Comparison of ENCODE assay signal across 17 cellular contexts in the genomic region with DNA sequence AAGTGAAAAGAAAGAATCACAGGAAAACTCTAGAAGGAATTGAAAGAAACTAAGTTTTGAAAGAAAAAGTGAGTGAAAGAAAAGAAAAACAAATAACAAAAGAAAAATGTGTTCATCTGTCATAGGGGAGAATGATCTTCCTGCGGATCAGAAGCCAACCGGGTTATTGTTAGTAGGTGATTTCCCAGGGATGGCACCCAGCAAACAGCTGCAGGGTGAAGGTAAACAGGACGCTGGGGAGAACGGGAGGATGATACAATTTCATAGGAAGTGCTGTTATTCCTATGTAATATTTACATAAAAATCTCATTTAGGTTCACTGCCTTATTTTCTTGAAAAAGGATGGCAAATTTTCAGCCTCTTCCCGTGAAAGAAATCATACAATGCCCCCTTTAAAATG.
DNase-seq lines count a peak whose midpoint lies in the region; ATAC-seq and TF ChIP-seq lines count a peak whose summit lies in the region.
"Had no signal": no experiment of that assay in that cellular context is flagged by ENCODE, and none has a peak within 500 bp of the region (broad histone marks: within the 10 kb centered on the region; RNA-seq: fewer than 3 reads in every experiment).

No MANE protein-coding gene starts in this region.

- no peak overlapping the region for H3K27ac ChIP-seq in tibial nerve

- CTCF ChIA-PET in activated B cell treated with CpG ODN at 0.5 μM for 24 hours (lab: Charles Lee) = no interaction called here

- H3K4me1 ChIP-seq in tibial nerve = peaks cover 0 to 11% (median 0%) of the 10 kb centered on the region in 4 donors

- H3K4me3 Mint-ChIP-seq in activated B cell treated with CpG ODN at 0.5 μM for 24 hours = peak overlapping the region; percentile 2
- no peak overlapping the region for H3K4me3 Mint-ChIP-seq in mesothelial cell of epicardium
- H3K4me3 Mint-ChIP-seq in type B pancreatic cell = no peak overlapping the region
- H3K4me3 Mint-ChIP-seq: CD4-positive, alpha-beta memory T cell; H9; natural killer cell treated with Interleukin-12 subunit alpha and Interleukin-12 subunit beta and Interleukin-15 and Interleukin-18, amount 100 ng/mL, for 72 hours had no signal

- ATAC-seq in activated B cell treated with CpG ODN at 0.5 μM for 24 hours (ENCODE audit: low read depth) = no peak
- ATAC-seq: natural killer cell treated with Interleukin-12 subunit alpha and Interleukin-12 subunit beta and Interleukin-15 and Interleukin-18, amount 100 ng/mL, for 72 hours had no signal

- POLR2A ChIA-PET in activated B cell treated with CpG ODN at 0.5 μM for 24 hours (lab: Charles Lee) = interaction anchor here (0.6 to 1.1 kb wide), 3 partner anchors 37 to 72 kb away, joined by 3 read pairs; partner anchors contain the start of gene LHFPL2

- H3K9me3 Mint-ChIP-seq in activated B cell treated with CpG ODN at 0.5 μM for 24 hours = no peaks in the 10 kb centered on the region
- no peaks in the 10 kb centered on the region for H3K9me3 Mint-ChIP-seq in mesothelial cell of epicardium
- no peaks in the 10 kb centered on the region for H3K9me3 Mint-ChIP-seq in type B pancreatic cell
- H3K9me3 Mint-ChIP-seq: H9; natural killer cell treated with Interleukin-12 subunit alpha and Interleukin-12 subunit beta and Interleukin-15 and Interleukin-18, amount 100 ng/mL, for 72 hours had no signal

- H3K36me3 ChIP-seq in tibial nerve = no peaks in the 10 kb centered on the region

- TF ChIP-seq CTCF in activated B cell treated with CpG ODN at 0.5 μM for 24 hours (IDR thresholded peaks at IDR 0.05) (no peak), mesothelial cell of epicardium (IDR thresholded peaks at IDR 0.05; ENCODE audit: unreplicated experiment) (no peak), type B pancreatic cell (conservative IDR thresholded peaks at IDR 0.05) (no peak), tibial nerve (IDR thresholded peaks at IDR 0.05) (no peak)

- no peaks in the 10 kb centered on the region for H3K27me3 ChIP-seq in tibial nerve
- H3K27me3 ChIP-seq: dorsolateral prefrontal cortex had no signal

- H3K36me3 Mint-ChIP-seq in activated B cell treated with CpG ODN at 0.5 μM for 24 hours (ENCODE audit: low read depth) = no peaks in the 10 kb centered on the region
- H3K36me3 Mint-ChIP-seq in mesothelial cell of epicardium = no peaks in the 10 kb centered on the region
- no peaks in the 10 kb centered on the region for H3K36me3 Mint-ChIP-seq in type B pancreatic cell
- H3K36me3 Mint-ChIP-seq: CD4-positive, alpha-beta memory T cell; natural killer cell treated with Interleukin-12 subunit alpha and Interleukin-12 subunit beta and Interleukin-15 and Interleukin-18, amount 100 ng/mL, for 72 hours had no signal

- WGBS in tibial nerve, 2 donors = 41 to 51% methylated on average over 5 of the region's 5 CpGs

- H3K4me1 Mint-ChIP-seq in activated B cell treated with CpG ODN at 0.5 μM for 24 hours (peaks cover 50% of the 10 kb centered on the region), mesothelial cell of epicardium (peaks cover 6% of the 10 kb centered on the region), type B pancreatic cell (ENCODE audit: unreplicated experiment) (peaks cover 13% of the 10 kb centered on the region)
- H3K4me1 Mint-ChIP-seq: CD4-positive, alpha-beta memory T cell had no signal

- H3K4me3 ChIP-seq in tibial nerve = no peak overlapping the region
- H3K4me3 ChIP-seq: dorsolateral prefrontal cortex had no signal

- no peak for TF ChIP-seq POLR2A in tibial nerve (IDR thresholded peaks at IDR 0.05)

- DNase-seq in NCI-H748 (lab: John Stamatoyannopoulos, UW; ENCODE audit: unreplicated experiment) (peak; percentile 5), NCI-H748 treated with DMSO at 0.1 percent for 48 hours (lab: John Stamatoyannopoulos, UW) (no peak), activated B cell treated with CpG ODN at 0.5 μM for 24 hours (no peak), mesothelial cell of epicardium (ENCODE audit: low spot score in 2 of 2, unreplicated experiment in 2 of 2) (no peak), type B pancreatic cell (ENCODE audit: extremely low spot score, unreplicated experiment) (no peak), SKM-1 (lab: John Stamatoyannopoulos, UW; ENCODE audit: unreplicated experiment) (no peak), tibial nerve (ENCODE audit: low spot score in 2 of 2) (no peak)
- no peak for DNase-seq in stimulated activated CD4-positive, alpha-beta T cell treated with anti-CD3 and anti-CD28 coated beads, Interleukin-4, amount 100 ng/mL, for 4 hours
- DNase-seq: activated CD8-positive, alpha-beta memory T cell treated with anti-CD3 and anti-CD28 coated beads, Interleukin-2, amount 50 U/mL, for 4 hours; activated naive CD4-positive, alpha-beta T cell treated with Interleukin-2 at 50 U/mL for 16 hours; CD4-positive, alpha-beta memory T cell; dorsolateral prefrontal cortex; H9; kidney glomerular epithelial cell; NCI-H187; SHP77 treated with DMSO at 0.1 percent for 48 hours had no signal

- no peaks in the 10 kb centered on the region for H3K27me3 Mint-ChIP-seq in activated B cell treated with CpG ODN at 0.5 μM for 24 hours
- H3K27me3 Mint-ChIP-seq in mesothelial cell of epicardium (ENCODE audit: low read depth) = no peaks in the 10 kb centered on the region
- no peaks in the 10 kb centered on the region for H3K27me3 Mint-ChIP-seq in type B pancreatic cell

- intact Hi-C loops in activated B cell treated with CpG ODN at 0.5 μM for 24 hours (cut with micrococcal nuclease) = no loop called here

- H3K9me3 ChIP-seq in tibial nerve = no peaks in the 10 kb centered on the region

- TF ChIP-seq EP300 in tibial nerve (IDR thresholded peaks at IDR 0.05) = no peak

- peak overlapping the region; percentile 47 for H3K27ac Mint-ChIP-seq in activated B cell treated with CpG ODN at 0.5 μM for 24 hours
- H3K27ac Mint-ChIP-seq in mesothelial cell of epicardium = peak overlapping the region; percentile 3
- peak overlapping the region; percentile 59 for H3K27ac Mint-ChIP-seq in type B pancreatic cell
- H3K27ac Mint-ChIP-seq: CD4-positive, alpha-beta memory T cell; H9; natural killer cell treated with Interleukin-12 subunit alpha and Interleukin-12 subunit beta and Interleukin-15 and Interleukin-18, amount 100 ng/mL, for 72 hours had no signal

Comparison
In these comparisons a context has a peak if more than half of its experiments do, and no peak if none do; other contexts are left out.
1. H3K27ac Mint-ChIP-seq: peak in every context shown above with its lines; median percentile 59 in type B pancreatic cell; 47 in activated B cell treated with CpG ODN at 0.5 μM for 24 hours; 3 in mesothelial cell of epicardium.